Comparison of ENCODE assay signal across 2 cellular contexts in the genomic region with DNA sequence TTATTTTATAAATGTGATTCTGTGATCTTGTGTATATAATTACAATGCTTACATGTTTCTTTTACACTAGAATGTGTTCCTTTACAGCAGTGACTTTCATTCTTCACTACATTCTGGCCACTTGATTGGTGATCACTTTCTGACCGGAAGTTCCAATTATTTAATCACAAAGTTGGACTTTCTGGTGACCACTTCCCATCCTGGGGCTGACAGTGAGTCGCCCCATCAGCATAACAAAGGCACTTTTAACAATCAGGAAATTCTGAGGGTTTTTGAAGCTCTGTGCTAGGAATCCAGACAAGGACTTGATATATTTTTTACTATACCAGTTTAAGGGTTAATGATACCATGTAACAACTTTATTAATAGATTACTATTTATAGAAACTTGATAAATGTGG.
TF ChIP-seq lines count a peak whose summit lies in the region.

No MANE protein-coding gene starts in this region.

TF ChIP-seq in SK-N-SH, 30 proteins besides CTCF, POLR2A, EP300 and RAD21 (continued from another document):
- no peak for TF ChIP-seq USF1 (IDR thresholded peaks at IDR 0.05; ENCODE audit: borderline replicate concordance, low read depth)

TF ChIP-seq in SK-N-SH treated with all-trans-retinoic acid at 6 μM for 48 hours, 23 proteins besides CTCF, POLR2A, EP300 and RAD21 (continued from another document):
- no peak for TF ChIP-seq GLIS3 (CRISPR knock-in tag; IDR thresholded peaks at IDR 0.05)
- no peak for TF ChIP-seq SNAI2 (CRISPR knock-in tag; IDR thresholded peaks at IDR 0.05)
- TF ChIP-seq TSHZ2 (CRISPR knock-in tag; IDR thresholded peaks at IDR 0.05) = no peak
- no peak for TF ChIP-seq POU6F1 (CRISPR knock-in tag; IDR thresholded peaks at IDR 0.05; ENCODE audit: borderline replicate concordance, low read depth)
- no peak for TF ChIP-seq PPARA (CRISPR knock-in tag; IDR thresholded peaks at IDR 0.05; ENCODE audit: borderline replicate concordance)
- TF ChIP-seq ZNF70 (CRISPR knock-in tag; IDR thresholded peaks at IDR 0.05) = no peak
- TF ChIP-seq ZFP30 (CRISPR knock-in tag; IDR thresholded peaks at IDR 0.05) = no peak
- TF ChIP-seq ARNTL (CRISPR knock-in tag; IDR thresholded peaks at IDR 0.05; ENCODE audit: borderline replicate concordance, low read depth) = no peak
- TF ChIP-seq, protein P1, sequence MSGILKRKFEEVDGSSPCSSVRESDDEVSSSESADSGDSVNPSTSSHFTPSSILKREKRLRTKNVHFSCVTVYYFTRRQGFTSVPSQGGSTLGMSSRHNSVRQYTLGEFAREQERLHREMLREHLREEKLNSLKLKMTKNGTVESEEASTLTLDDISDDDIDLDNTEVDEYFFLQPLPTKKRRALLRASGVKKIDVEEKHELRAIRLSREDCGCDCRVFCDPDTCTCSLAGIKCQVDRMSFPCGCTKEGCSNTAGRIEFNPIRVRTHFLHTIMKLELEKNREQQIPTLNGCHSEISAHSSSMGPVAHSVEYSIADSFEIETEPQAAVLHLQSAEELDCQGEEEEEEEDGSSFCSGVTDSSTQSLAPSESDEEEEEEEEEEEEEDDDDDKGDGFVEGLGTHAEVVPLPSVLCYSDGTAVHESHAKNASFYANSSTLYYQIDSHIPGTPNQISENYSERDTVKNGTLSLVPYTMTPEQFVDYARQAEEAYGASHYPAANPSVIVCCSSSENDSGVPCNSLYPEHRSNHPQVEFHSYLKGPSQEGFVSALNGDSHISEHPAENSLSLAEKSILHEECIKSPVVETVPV (CRISPR knock-in tag; IDR thresholded peaks at IDR 0.05) = no peak
- TF ChIP-seq ZFP3 (CRISPR knock-in tag; IDR thresholded peaks at IDR 0.05) = no peak
TF ChIP-seq in SK-N-SH treated with all-trans-retinoic acid at 6 μM for 48 hours: peak in this region for 0.
